ENCODE assay signal across 9 cellular contexts in genomic region chr15:37261685-37262084, GRCh38.
"Had no signal": no experiment of that assay in that cellular context is flagged by ENCODE, and none has a peak within 500 bp of the region (broad histone marks: within the 10 kb centered on the region; RNA-seq: fewer than 3 reads in every experiment).

No MANE protein-coding gene starts in this region.

- H3K9ac ChIP-seq: GM23248 had no signal

- H3K4me3 Mint-ChIP-seq: HFFc6 had no signal

- H2AFZ ChIP-seq: GM23248 had no signal

- H3K4me1 ChIP-seq: HAP-1 had no signal

- H3K27ac ChIP-seq: GM23248, HL-60 had no signal

- H3K36me3 ChIP-seq: HAP-1 had no signal

- DNase-seq: GM23248, GOT3, H7, HFFc6, IMR-90 had no signal

- ATAC-seq: HCT116, K562 had no signal

- H3K9me3 Mint-ChIP-seq: HFFc6 had no signal

- H3K9me3 ChIP-seq: HAP-1 had no signal

- H3K4me3 ChIP-seq: GM23248, HAP-1, K562 had no signal

- H3K27ac Mint-ChIP-seq: HFFc6 had no signal
